Comparison of ENCODE assay signal across 9 cellular contexts in genomic region chr5:129771058-129771838, GRCh38. TPM values are rescaled to one million over a fixed set of nuclear protein-coding genes. Genes with fewer than 3 reads are reported as not detected.
A peak's percentile ranks its signal among the peaks of the same experiment; 100 is the strongest.
DNase-seq lines count a peak whose midpoint lies in the region; ATAC-seq and TF ChIP-seq lines count a peak whose summit lies in the region.
"Had no signal": no experiment of that assay in that cellular context is flagged by ENCODE, and none has a peak within 500 bp of the region (broad histone marks: within the 10 kb centered on the region; RNA-seq: fewer than 3 reads in every experiment).

No MANE protein-coding gene starts in this region.

- 21 to 26% methylated on average over 7 to 9 of the region's 9 CpGs for WGBS in body of pancreas, 2 donors

- ATAC-seq in GM21528 (IDR thresholded peaks at IDR 0.05; ENCODE audit: low FRiP score, unreplicated experiment) (peak; percentile 69), body of pancreas (peak; percentile 73)

- intact Hi-C loops in body of pancreas (cut with DNase I) = no loop called here

- no peaks in the 10 kb centered on the region for H3K4me1 ChIP-seq in body of pancreas
- H3K4me1 ChIP-seq: BLaER1 treated with 17β-estradiol and CSF1 and Interleukin-3, amounts not matched to agents 10 nM and 100 nM had no signal

- DNase-seq in DMS153 (lab: John Stamatoyannopoulos, UW) = peak; percentile 9
- DNase-seq in DMS153 treated with DMSO at 0.1 percent for 48 hours (lab: John Stamatoyannopoulos, UW; ENCODE audit: unreplicated experiment) = no peak
- peak; percentile 61 for DNase-seq in Jurkat, Clone E6-1 (ENCODE audit: low read depth, low spot score)
- peak; percentile 64 for DNase-seq in SKM-1 treated with dmso at 0.1 percent for 144 hours (lab: John Stamatoyannopoulos, UW; ENCODE audit: unreplicated experiment)
- DNase-seq in body of pancreas = peak; percentile 57 to 71 (median 64)
- DNase-seq in inferior parietal cortex (ENCODE audit: extremely low spot score) = peak; percentile 91
- peak; percentile 25 for DNase-seq in stimulated activated CD4-positive, alpha-beta T cell treated with anti-CD3 and anti-CD28 coated beads, Interleukin-4, amount 100 ng/mL, for 1 hour

- peak; percentile 59 to 80 (median 75) for TF ChIP-seq CTCF in body of pancreas (IDR thresholded peaks at IDR 0.05)

- no peak overlapping the region for H3K27ac ChIP-seq in body of pancreas
- H3K27ac ChIP-seq: BLaER1 treated with 17β-estradiol and CSF1 and Interleukin-3, amounts not matched to agents 10 nM and 100 nM had no signal

- H3K9me3 ChIP-seq in body of pancreas = no peaks in the 10 kb centered on the region
- H3K9me3 ChIP-seq: BLaER1 treated with 17β-estradiol and CSF1 and Interleukin-3, amounts not matched to agents 10 nM and 100 nM had no signal

- TF ChIP-seq POLR2A in body of pancreas (IDR thresholded peaks at IDR 0.05) = no peak

- no peaks in the 10 kb centered on the region for H3K27me3 ChIP-seq in body of pancreas
- H3K27me3 ChIP-seq: BLaER1 treated with 17β-estradiol and CSF1 and Interleukin-3, amounts not matched to agents 10 nM and 100 nM had no signal

- no peak overlapping the region for H3K4me3 ChIP-seq in Jurkat, Clone E6-1 (ENCODE audit: low read length)
- H3K4me3 ChIP-seq in body of pancreas = no peak overlapping the region
- H3K4me3 ChIP-seq: BLaER1 treated with 17β-estradiol and CSF1 and Interleukin-3, amounts not matched to agents 10 nM and 100 nM had no signal

- H3K36me3 ChIP-seq in body of pancreas (replicated peaks in 1 of 2; ENCODE audit: insufficient read depth in 1 of 2, low read depth in 2 of 2) = no peaks in the 10 kb centered on the region
- H3K36me3 ChIP-seq: BLaER1 treated with 17β-estradiol and CSF1 and Interleukin-3, amounts not matched to agents 10 nM and 100 nM had no signal

RNA-seq across cellular contexts. Expression of gene MINAR2, which starts 23.4 kb away (rescaled TPM):
- polyA plus RNA-seq in Jurkat, Clone E6-1 (2012; ENCODE audit: insufficient read depth, insufficient read length) = not detected
- total RNA-seq in body of pancreas = not detected
